Comparison of ENCODE assay signal across 21 cellular contexts in genomic region chr10:8323443-8324054, GRCh38.
"Had no signal": no experiment of that assay in that cellular context is flagged by ENCODE, and none has a peak within 500 bp of the region (broad histone marks: within the 10 kb centered on the region; RNA-seq: fewer than 3 reads in every experiment).

No MANE protein-coding gene starts in this region.

- H3K27me3 ChIP-seq: gastrocnemius medialis, thyroid gland had no signal

- H3K4me1 Mint-ChIP-seq: memory B cell had no signal

- H3K9me3 ChIP-seq: gastrocnemius medialis, mucosa of descending colon, right lobe of liver, thyroid gland had no signal

- H3K4me3 ChIP-seq: gastrocnemius medialis, mucosa of descending colon, right lobe of liver, skin epidermis, thyroid gland had no signal

- H3K9me3 Mint-ChIP-seq: activated T-helper 17 cell treated with anti-CD3 and anti-CD28 coated beads, Interleukin-2, amount 50 U/mL, for 72 hours; memory B cell; stimulated activated naive CD8-positive, alpha-beta T cell treated with anti-CD3 and anti-CD28 coated beads, Interleukin-15, Interleukin-2, amounts not matched to agents 100 ng/mL and 50 ng/mL, for 24 hours had no signal

- H3K36me3 Mint-ChIP-seq: memory B cell had no signal

- H3K36me3 ChIP-seq: gastrocnemius medialis, right lobe of liver, thyroid gland had no signal

- H3K27ac ChIP-seq: gastrocnemius medialis, right lobe of liver, skin epidermis, thyroid gland had no signal

- FAIRE-seq: bronchial epithelial cell had no signal

- H3K4me1 ChIP-seq: gastrocnemius medialis, right lobe of liver had no signal

- H3K4me3 Mint-ChIP-seq: activated naive CD8-positive, alpha-beta T cell treated with anti-CD3 and anti-CD28 coated beads, Interleukin-2, amount 10 ng/mL, durations not matched to agents 7 days and 5 days; activated T-helper 17 cell treated with anti-CD3 and anti-CD28 coated beads, Interleukin-2, amount 50 U/mL, for 72 hours; memory B cell; nephron progenitor cell; stimulated activated naive CD8-positive, alpha-beta T cell treated with anti-CD3 and anti-CD28 coated beads, Interleukin-15, Interleukin-2, amounts not matched to agents 100 ng/mL and 50 ng/mL, for 24 hours had no signal

- ATAC-seq: activated T-helper 17 cell treated with anti-CD3 and anti-CD28 coated beads, Interleukin-2, amount 50 U/mL, for 72 hours; esophagus mucosa; gastrocnemius medialis; left cardiac atrium; mucosa of descending colon; right lobe of liver had no signal

- H3K27ac Mint-ChIP-seq: activated naive CD8-positive, alpha-beta T cell treated with anti-CD3 and anti-CD28 coated beads, Interleukin-2, amount 10 ng/mL, durations not matched to agents 7 days and 5 days; activated T-helper 17 cell treated with anti-CD3 and anti-CD28 coated beads, Interleukin-2, amount 50 U/mL, for 72 hours; memory B cell; nephron progenitor cell; stimulated activated naive CD8-positive, alpha-beta T cell treated with anti-CD3 and anti-CD28 coated beads, Interleukin-15, Interleukin-2, amounts not matched to agents 100 ng/mL and 50 ng/mL, for 24 hours had no signal

- DNase-seq: activated naive CD4-positive, alpha-beta T cell treated with Interleukin-2 at 50 U/mL for 16 hours; activated naive CD8-positive, alpha-beta T cell treated with anti-CD3 and anti-CD28 coated beads, Interleukin-2, amount 10 ng/mL, durations not matched to agents 7 days and 5 days; activated T-cell treated with anti-CD3 and anti-CD28 coated beads, Interleukin-2, amount 50 U/mL, for 1 hour; amygdala; cortex of kidney; effector CD4-positive, alpha-beta T cell; gastrocnemius medialis; islet precursor cell; left cardiac atrium; mucosa of descending colon; nephron progenitor cell; right lobe of liver; stimulated activated CD4-positive, alpha-beta T cell treated with anti-CD3 and anti-CD28 coated beads, Interleukin-1b, Interleukin-23, amount 100 ng/mL, for 48 hours; substantia nigra; thyroid gland had no signal
